Comparison of ENCODE assay signal across 31 cellular contexts in the genomic region with DNA sequence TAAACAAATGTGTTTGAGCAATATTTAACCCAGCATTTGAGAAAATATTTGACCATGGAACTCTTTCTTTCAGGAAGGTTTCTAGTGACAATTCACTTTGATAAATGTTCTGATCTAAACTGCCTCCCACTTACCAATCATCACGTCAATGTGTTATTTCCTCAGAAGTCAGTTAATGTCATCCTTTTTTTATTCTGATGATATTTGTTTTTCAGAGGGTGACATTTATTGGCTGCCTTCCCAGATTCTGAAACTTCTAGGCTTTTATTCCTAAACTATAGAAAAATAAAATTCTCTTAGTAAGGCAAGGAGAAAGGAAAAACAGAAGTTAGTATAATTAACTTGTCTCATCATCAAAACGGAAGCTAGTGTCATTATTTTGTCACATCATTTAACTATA.
A peak's percentile ranks its signal among the peaks of the same experiment; 100 is the strongest.
DNase-seq lines count a peak whose midpoint lies in the region; ATAC-seq, FAIRE-seq and TF ChIP-seq lines count a peak whose summit lies in the region.
"Had no signal": no experiment of that assay in that cellular context is flagged by ENCODE, and none has a peak within 500 bp of the region (broad histone marks: within the 10 kb centered on the region; RNA-seq: fewer than 3 reads in every experiment).

No MANE protein-coding gene starts in this region.

- no peak for TF ChIP-seq POLR2A in A549 (IDR thresholded peaks at IDR 0.05; ENCODE audit: low read length)

- POLR2A ChIA-PET in A549 (lab: Yijun Ruan, JAX) (no interaction called here), HEK293T (lab: Yijun Ruan, JAX) (no interaction called here)

- FAIRE-seq in A549 (lab: Jason Lieb, UNC): no peak
- FAIRE-seq: frontal cortex, HepG2 had no signal

- no peaks in the 10 kb centered on the region for H3K9me2 ChIP-seq in DOHH2 (replicated peaks; ENCODE audit: control insufficient read depth, low read length)

- ATAC-seq in A549 (no peak), RWPE2 (ENCODE audit: low read depth) (no peak), GM21515 (IDR thresholded peaks at IDR 0.05; ENCODE audit: unreplicated experiment) (no peak), HG03469 (IDR thresholded peaks at IDR 0.05; ENCODE audit: unreplicated experiment) (no peak)
- ATAC-seq: CD8-positive, alpha-beta T cell; HepG2; naive thymus-derived CD4-positive, alpha-beta T cell had no signal

- 20% methylated on average over 2 of the region's 2 CpGs for WGBS in A549 (ENCODE audit: missing lambda C conversion rate)

- in situ Hi-C loops in GM13976 (cut with MboI; ENCODE audit: low sequenced_read_pairs, unreplicated experiment): no loop called here

- H3K4me2 ChIP-seq in A549 (peak overlapping the region; percentile 15), DOHH2 (ENCODE audit: low read length) (peak overlapping the region; percentile 31)

- CTCF ChIA-PET in A549 (lab: Yijun Ruan, JAX) (no interaction called here), HEK293T (lab: Yijun Ruan, JAX) (no interaction called here)

- no peaks in the 10 kb centered on the region for H3K79me2 ChIP-seq in DOHH2 (ENCODE audit: control insufficient read depth, low read length)

- peak overlapping the region; percentile 85 to 86 for H3K27ac ChIP-seq in A549
- no peak overlapping the region for H3K27ac ChIP-seq in DOHH2 (ENCODE audit: low read depth, low read length)
- H3K27ac ChIP-seq in RWPE2 (ENCODE audit: poor library complexity, severe bottlenecking): peak overlapping the region; percentile 13
- H3K27ac ChIP-seq: ascending aorta, cardiac muscle cell, coronary artery, esophagus muscularis mucosa, sigmoid colon, SJSA1, upper lobe of right lung had no signal

- no peaks in the 10 kb centered on the region for H4K20me1 ChIP-seq in DOHH2 (ENCODE audit: control insufficient read depth, insufficient read depth, low read depth, low read length)

- DNase-seq in A549 (ENCODE audit: low read depth in 1 of 2, low spot score in 1 of 2) (no peak), RWPE2 (ENCODE audit: low spot score) (no peak), iris pigment epithelial cell (ENCODE audit: low read depth) (peak; percentile 35), GM13976 (ENCODE audit: low spot score) (no peak), HEK293T (ENCODE audit: extremely low spot score) (no peak)
- DNase-seq: activated B cell treated with CpG ODN at 0.5 μM for 24 hours; activated CD4-positive, alpha-beta T cell treated with anti-CD3 and anti-CD28 coated beads, Interleukin-2, amount 50 U/mL, for 1 hour; activated gamma-delta T cell; activated naive CD8-positive, alpha-beta T cell treated with anti-CD3 and anti-CD28 coated beads for 36 hours; activated T-cell treated with anti-CD3 and anti-CD28 coated beads, Interleukin-2, amount 50 U/mL, for 24 hours; CD8-positive, alpha-beta T cell; H7; midbrain; naive thymus-derived CD4-positive, alpha-beta T cell; NCI-H1436; NCI-H2081; NCI-H526 treated with DMSO at 0.1 percent for 48 hours; RPMI8226; sigmoid colon; stimulated activated CD4-positive, alpha-beta T cell treated with anti-CD3 and anti-CD28 coated beads, Interleukin-4, amount 100 ng/mL, for 4 hours; upper lobe of right lung had no signal

- TF ChIP-seq EP300 in A549 (IDR thresholded peaks at IDR 0.05): peak; percentile 41 to 43; a peak in 2 of 5 replicates

- H3K27me3 ChIP-seq in DOHH2 (ENCODE audit: control insufficient read depth, low read length) (no peaks in the 10 kb centered on the region), RWPE2 (ENCODE audit: insufficient read depth, poor library complexity, severe bottlenecking) (no peaks in the 10 kb centered on the region)
- H3K27me3 ChIP-seq: ascending aorta, cardiac muscle cell, esophagus muscularis mucosa, sigmoid colon, SJSA1, upper lobe of right lung had no signal

- 0 out of 2 replicates have a peak, but pooled peaks cover 2% of the 10 kb centered on the region for H3F3A ChIP-seq in DOHH2 (ENCODE audit: control insufficient read depth, insufficient read depth)

- H3K4me1 ChIP-seq in A549 (peaks cover 45% of the 10 kb centered on the region), DOHH2 (ENCODE audit: control insufficient read depth, low read length) (peaks cover 65% of the 10 kb centered on the region), RWPE2 (ENCODE audit: insufficient read depth, poor library complexity, severe bottlenecking) (peaks cover 14% of the 10 kb centered on the region)
- H3K4me1 ChIP-seq: ascending aorta, sigmoid colon had no signal

- H3K9me3 ChIP-seq in A549 (no peaks in the 10 kb centered on the region), DOHH2 (ENCODE audit: control insufficient read depth, insufficient read depth, low read length) (no peaks in the 10 kb centered on the region), RWPE2 (ENCODE audit: severe bottlenecking) (no peaks in the 10 kb centered on the region)
- H3K9me3 ChIP-seq: ascending aorta, SJSA1, upper lobe of right lung had no signal

- H3K36me3 ChIP-seq in DOHH2 (ENCODE audit: control insufficient read depth, low read length) (no peaks in the 10 kb centered on the region), RWPE2 (ENCODE audit: low read depth) (no peaks in the 10 kb centered on the region)
- H3K36me3 ChIP-seq: ascending aorta, cardiac muscle cell, esophagus muscularis mucosa, sigmoid colon, SJSA1, upper lobe of right lung had no signal

- no peak overlapping the region for H3K4me3 ChIP-seq in A549
- no peak overlapping the region for H3K4me3 ChIP-seq in DOHH2 (ENCODE audit: low read length)
- H3K4me3 ChIP-seq in RWPE2 (ENCODE audit: severe bottlenecking): no peak overlapping the region
- H3K4me3 ChIP-seq: ascending aorta, cardiac muscle cell, coronary artery, esophagus muscularis mucosa, sigmoid colon, SJSA1, upper lobe of right lung had no signal

- 0 out of 5 replicates have a peak, but pooled peaks of 1 of the 2 experiments have one; percentile 16 for TF ChIP-seq RAD21 in A549 (conservative IDR thresholded peaks at IDR 0.05 in 1 of 2, IDR thresholded peaks at IDR 0.05 in 1 of 2)

- TF ChIP-seq CTCF in A549 (IDR thresholded peaks at IDR 0.05) (no peak), DOHH2 (IDR thresholded peaks at IDR 0.05; ENCODE audit: low read depth, low read length, poor library complexity, severe bottlenecking) (no peak), RWPE2 (IDR thresholded peaks at IDR 0.05; ENCODE audit: poor library complexity, severe bottlenecking) (no peak), GM13976 (IDR thresholded peaks at IDR 0.05; ENCODE audit: borderline replicate concordance, control extremely low read depth, extremely low read depth, insufficient read depth, missing control alignments) (no peak)

TF ChIP-seq in A549, 52 proteins besides CTCF, POLR2A, EP300 and RAD21:
- no peak for TF ChIP-seq KDM5A (IDR thresholded peaks at IDR 0.05)
- no peak for TF ChIP-seq MAZ (IDR thresholded peaks at IDR 0.05; ENCODE audit: borderline replicate concordance, low read depth, low read length)
- TF ChIP-seq JUNB (IDR thresholded peaks at IDR 0.05): peak; percentile 37; the same call in 1 of the 2 replicates
- TF ChIP-seq, protein P1, sequence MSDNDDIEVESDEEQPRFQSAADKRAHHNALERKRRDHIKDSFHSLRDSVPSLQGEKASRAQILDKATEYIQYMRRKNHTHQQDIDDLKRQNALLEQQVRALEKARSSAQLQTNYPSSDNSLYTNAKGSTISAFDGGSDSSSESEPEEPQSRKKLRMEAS (IDR thresholded peaks at IDR 0.05): no peak
- TF ChIP-seq, protein P2, sequence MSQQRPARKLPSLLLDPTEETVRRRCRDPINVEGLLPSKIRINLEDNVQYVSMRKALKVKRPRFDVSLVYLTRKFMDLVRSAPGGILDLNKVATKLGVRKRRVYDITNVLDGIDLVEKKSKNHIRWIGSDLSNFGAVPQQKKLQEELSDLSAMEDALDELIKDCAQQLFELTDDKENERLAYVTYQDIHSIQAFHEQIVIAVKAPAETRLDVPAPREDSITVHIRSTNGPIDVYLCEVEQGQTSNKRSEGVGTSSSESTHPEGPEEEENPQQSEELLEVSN (IDR thresholded peaks at IDR 0.05; ENCODE audit: borderline replicate concordance, low read depth): no peak
- no peak for TF ChIP-seq RCOR1 (IDR thresholded peaks at IDR 0.05; ENCODE audit: low read depth, low read length)

TF ChIP-seq in HEK293T, 16 proteins besides CTCF, POLR2A, EP300 and RAD21:
- no peak for TF ChIP-seq TARDBP (IDR thresholded peaks at IDR 0.05)
- no peak for TF ChIP-seq SUZ12 (IDR thresholded peaks at IDR 0.05)
- TF ChIP-seq HDGF (IDR thresholded peaks at IDR 0.05; ENCODE audit: borderline replicate concordance): no peak
- no peak for TF ChIP-seq NFRKB (IDR thresholded peaks at IDR 0.05)
- no peak for TF ChIP-seq ARNT (IDR thresholded peaks at IDR 0.05)
- no peak for TF ChIP-seq BHLHE40 (IDR thresholded peaks at IDR 0.05; ENCODE audit: borderline replicate concordance)
- no peak for TF ChIP-seq ELF4 (IDR thresholded peaks at IDR 0.05)
- TF ChIP-seq, protein P3, sequence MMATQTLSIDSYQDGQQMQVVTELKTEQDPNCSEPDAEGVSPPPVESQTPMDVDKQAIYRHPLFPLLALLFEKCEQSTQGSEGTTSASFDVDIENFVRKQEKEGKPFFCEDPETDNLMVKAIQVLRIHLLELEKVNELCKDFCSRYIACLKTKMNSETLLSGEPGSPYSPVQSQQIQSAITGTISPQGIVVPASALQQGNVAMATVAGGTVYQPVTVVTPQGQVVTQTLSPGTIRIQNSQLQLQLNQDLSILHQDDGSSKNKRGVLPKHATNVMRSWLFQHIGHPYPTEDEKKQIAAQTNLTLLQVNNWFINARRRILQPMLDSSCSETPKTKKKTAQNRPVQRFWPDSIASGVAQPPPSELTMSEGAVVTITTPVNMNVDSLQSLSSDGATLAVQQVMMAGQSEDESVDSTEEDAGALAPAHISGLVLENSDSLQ (IDR thresholded peaks at IDR 0.05): no peak
- no peak for TF ChIP-seq FOXM1 (IDR thresholded peaks at IDR 0.05; ENCODE audit: borderline replicate concordance)
- no peak for TF ChIP-seq FOXA1 (IDR thresholded peaks at IDR 0.05)
TF ChIP-seq in HEK293T: peak in this region for 0.
